In genomic region chr11:69822676-69823494, GRCh38 we compare ENCODE assay signal across 28 cellular contexts. TPM values are rescaled to one million over a fixed set of nuclear protein-coding genes. Genes with fewer than 3 reads are reported as not detected.
"Had no signal": no experiment of that assay in that cellular context is flagged by ENCODE, and none has a peak within 500 bp of the region (broad histone marks: within the 10 kb centered on the region; RNA-seq: fewer than 3 reads in every experiment).

No MANE protein-coding gene starts in this region.

- H3K4me1 Mint-ChIP-seq: neural crest cell; stimulated activated effector memory CD8-positive, alpha-beta T cell treated with anti-CD3 and anti-CD28 coated beads, Interleukin-12 subunit alpha, Interleukin-12 subunit beta, amount 100 ng/mL, for 72 hours had no signal

- H2AFZ ChIP-seq: parathyroid adenoma had no signal

- H3K79me2 ChIP-seq: parathyroid adenoma had no signal

- H3K36me3 ChIP-seq: esophagus muscularis mucosa, gastrocnemius medialis, heart right ventricle, right lobe of liver, suprapubic skin, thyroid gland, uterus had no signal

- H3K27me3 ChIP-seq: uterus had no signal

- H3K9me3 ChIP-seq: gastrocnemius medialis, psoas muscle, right lobe of liver, suprapubic skin, thyroid gland, uterus had no signal

- H3K9me3 Mint-ChIP-seq: effector memory CD8-positive, alpha-beta T cell; naive thymus-derived CD4-positive, alpha-beta T cell; neural crest cell; stimulated activated effector memory CD8-positive, alpha-beta T cell treated with anti-CD3 and anti-CD28 coated beads, Interleukin-12 subunit alpha, Interleukin-12 subunit beta, amount 100 ng/mL, for 72 hours; type B pancreatic cell had no signal

- H3K4me3 ChIP-seq: esophagus muscularis mucosa, gastrocnemius medialis, heart right ventricle, psoas muscle, right lobe of liver, suprapubic skin, thyroid gland, uterus had no signal

- H3K4me3 Mint-ChIP-seq: effector memory CD8-positive, alpha-beta T cell; naive thymus-derived CD4-positive, alpha-beta T cell; neural crest cell; stimulated activated effector memory CD8-positive, alpha-beta T cell treated with anti-CD3 and anti-CD28 coated beads, Interleukin-12 subunit alpha, Interleukin-12 subunit beta, amount 100 ng/mL, for 72 hours; type B pancreatic cell had no signal

- H3K27ac ChIP-seq: epithelial cell of prostate, esophagus muscularis mucosa, gastrocnemius medialis, heart right ventricle, parathyroid adenoma, psoas muscle, right lobe of liver, suprapubic skin, thyroid gland, uterus had no signal

- FAIRE-seq: islet of Langerhans had no signal

- H3K4me1 ChIP-seq: gastrocnemius medialis, parathyroid adenoma, psoas muscle, right lobe of liver, suprapubic skin, thyroid gland, uterus had no signal

- H3K9ac ChIP-seq: parathyroid adenoma had no signal

- DNase-seq: effector memory CD8-positive, alpha-beta T cell; gastrocnemius medialis; heart right ventricle; hypothalamus; kidney glomerular epithelial cell; mammary epithelial cell; naive thymus-derived CD4-positive, alpha-beta T cell; occipital lobe; psoas muscle; retina; stimulated activated CD4-positive, alpha-beta T cell treated with anti-CD3 and anti-CD28 coated beads, Interleukin-4, amount 100 ng/mL, for 1 hour; stimulated activated CD8-positive, alpha-beta memory T cell treated with anti-CD3 and anti-CD28 coated beads, Interleukin-4, amount 100 ng/mL, for 48 hours; stimulated activated naive CD8-positive, alpha-beta T cell treated with anti-CD3 and anti-CD28 coated beads, Interleukin-15, Interleukin-2, amounts not matched to agents 100 U/mL and 50 U/mL, for 24 hours; thyroid gland; uterus had no signal

- H3K36me3 Mint-ChIP-seq: naive thymus-derived CD4-positive, alpha-beta T cell; stimulated activated effector memory CD8-positive, alpha-beta T cell treated with anti-CD3 and anti-CD28 coated beads, Interleukin-12 subunit alpha, Interleukin-12 subunit beta, amount 100 ng/mL, for 72 hours; type B pancreatic cell had no signal

- H3K27ac Mint-ChIP-seq: effector memory CD8-positive, alpha-beta T cell; naive thymus-derived CD4-positive, alpha-beta T cell; stimulated activated effector memory CD8-positive, alpha-beta T cell treated with anti-CD3 and anti-CD28 coated beads, Interleukin-12 subunit alpha, Interleukin-12 subunit beta, amount 100 ng/mL, for 72 hours; type B pancreatic cell had no signal

RNA-seq across cellular contexts. Expression of gene FGF3, which starts 3.7 kb away (rescaled TPM):
- total RNA-seq: esophagus muscularis mucosa; fibroblast of villous mesenchyme; gastrocnemius medialis; heart right ventricle; lower leg skin; mammary epithelial cell; mesenteric fat pad; mononuclear cell; naive thymus-derived CD4-positive, alpha-beta T cell; neural crest cell; occipital lobe; psoas muscle; right lobe of liver; suprapubic skin; thyroid gland; uterus had no signal
- polyA plus RNA-seq: heart right ventricle; mammary epithelial cell; naive thymus-derived CD4-positive, alpha-beta T cell; psoas muscle had no signal

RNA-seq across cellular contexts. Expression of gene FGF4, which starts 47.7 kb away (rescaled TPM):
- total RNA-seq: esophagus muscularis mucosa; fibroblast of villous mesenchyme; gastrocnemius medialis; heart right ventricle; lower leg skin; mammary epithelial cell; mesenteric fat pad; mononuclear cell; naive thymus-derived CD4-positive, alpha-beta T cell; neural crest cell; occipital lobe; psoas muscle; right lobe of liver; suprapubic skin; thyroid gland; uterus had no signal
- polyA plus RNA-seq: heart right ventricle; mammary epithelial cell; naive thymus-derived CD4-positive, alpha-beta T cell; psoas muscle had no signal
